Comparison of ENCODE assay signal across 1 cellular context in the genomic region with DNA sequence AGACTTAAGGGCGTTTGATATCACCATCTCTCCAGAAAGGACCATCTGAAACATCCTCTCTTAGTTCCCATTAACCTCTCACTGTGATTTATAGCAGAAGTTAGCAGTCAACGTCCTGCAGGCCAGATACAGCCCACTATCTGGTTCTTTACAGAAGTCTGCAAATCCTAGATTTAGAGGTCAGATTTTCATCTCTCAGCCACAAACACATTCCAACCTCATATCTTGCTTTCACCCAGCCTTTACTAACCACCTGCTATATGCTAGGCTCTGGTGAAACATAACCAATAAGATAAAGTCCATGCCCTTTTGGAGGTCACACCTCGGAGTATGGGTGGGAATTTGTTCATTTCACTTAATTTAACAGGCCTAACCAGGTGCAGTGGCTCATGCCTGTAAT.
TF ChIP-seq lines count a peak whose summit lies in the region.

No MANE protein-coding gene starts in this region.

TF ChIP-seq in K562, 482 proteins besides CTCF, POLR2A, EP300 and RAD21 (continued from another document and continues in another):
- TF ChIP-seq, protein P1, sequence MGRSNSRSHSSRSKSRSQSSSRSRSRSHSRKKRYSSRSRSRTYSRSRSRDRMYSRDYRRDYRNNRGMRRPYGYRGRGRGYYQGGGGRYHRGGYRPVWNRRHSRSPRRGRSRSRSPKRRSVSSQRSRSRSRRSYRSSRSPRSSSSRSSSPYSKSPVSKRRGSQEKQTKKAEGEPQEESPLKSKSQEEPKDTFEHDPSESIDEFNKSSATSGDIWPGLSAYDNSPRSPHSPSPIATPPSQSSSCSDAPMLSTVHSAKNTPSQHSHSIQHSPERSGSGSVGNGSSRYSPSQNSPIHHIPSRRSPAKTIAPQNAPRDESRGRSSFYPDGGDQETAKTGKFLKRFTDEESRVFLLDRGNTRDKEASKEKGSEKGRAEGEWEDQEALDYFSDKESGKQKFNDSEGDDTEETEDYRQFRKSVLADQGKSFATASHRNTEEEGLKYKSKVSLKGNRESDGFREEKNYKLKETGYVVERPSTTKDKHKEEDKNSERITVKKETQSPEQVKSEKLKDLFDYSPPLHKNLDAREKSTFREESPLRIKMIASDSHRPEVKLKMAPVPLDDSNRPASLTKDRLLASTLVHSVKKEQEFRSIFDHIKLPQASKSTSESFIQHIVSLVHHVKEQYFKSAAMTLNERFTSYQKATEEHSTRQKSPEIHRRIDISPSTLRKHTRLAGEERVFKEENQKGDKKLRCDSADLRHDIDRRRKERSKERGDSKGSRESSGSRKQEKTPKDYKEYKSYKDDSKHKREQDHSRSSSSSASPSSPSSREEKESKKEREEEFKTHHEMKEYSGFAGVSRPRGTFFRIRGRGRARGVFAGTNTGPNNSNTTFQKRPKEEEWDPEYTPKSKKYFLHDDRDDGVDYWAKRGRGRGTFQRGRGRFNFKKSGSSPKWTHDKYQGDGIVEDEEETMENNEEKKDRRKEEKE (IDR thresholded peaks at IDR 0.05; ENCODE audit: borderline replicate concordance in 1 of 2, control insufficient read depth in 1 of 2, low read depth in 2 of 2, low read length in 1 of 2), result no peak
- TF ChIP-seq NR3C1 (CRISPR knock-in tag; IDR thresholded peaks at IDR 0.05) (no peak), ELF2 (CRISPR knock-in tag; IDR thresholded peaks at IDR 0.05) (no peak), CCAR2 (IDR thresholded peaks at IDR 0.05; ENCODE audit: low read depth, low read length) (no peak), CC2D1A (IDR thresholded peaks at IDR 0.05) (peak; percentile 49; the same call in 1 of the 2 replicates), ZBTB7A (IDR thresholded peaks at IDR 0.05; ENCODE audit: borderline replicate concordance, control insufficient read depth, low read depth, low read length) (no peak), MEIS2 (IDR thresholded peaks at IDR 0.05; ENCODE audit: partially characterized antibody) (peak; percentile 97), ADNP (tag; IDR thresholded peaks at IDR 0.05) (peak; percentile 45; the same call in 1 of the 2 replicates), NFYB (IDR thresholded peaks at IDR 0.05; ENCODE audit: extremely low read depth, insufficient read length) (no peak), YBX1 (IDR thresholded peaks at IDR 0.05) (no peak), POLR2B (IDR thresholded peaks at IDR 0.05; ENCODE audit: low read depth, partially characterized antibody) (no peak), RUNX1 (IDR thresholded peaks at IDR 0.05; ENCODE audit: low read depth) (no peak), ZNF507 (tag; conservative IDR thresholded peaks at IDR 0.05) (no peak), SNAPC5 (CRISPR knock-in tag; IDR thresholded peaks at IDR 0.05) (no peak), PCBP1 (IDR thresholded peaks at IDR 0.05; ENCODE audit: low read depth, low read length, poor library complexity, severe bottlenecking) (no peak), KHSRP (IDR thresholded peaks at IDR 0.05) (no peak; the same call in 1 of the 2 replicates), BCL6 (CRISPR knock-in tag; IDR thresholded peaks at IDR 0.05) (peak; percentile 77), ZNF3 (CRISPR knock-in tag; IDR thresholded peaks at IDR 0.05) (no peak), ZEB2 (IDR thresholded peaks at IDR 0.05) (peak; percentile 58; the same call in 1 of the 2 replicates), PPARD (CRISPR knock-in tag; IDR thresholded peaks at IDR 0.05) (no peak), SMC3 (conservative IDR thresholded peaks at IDR 0.05; ENCODE audit: insufficient read depth, low read depth, low read length) (no peak), CEBPB (tag; IDR thresholded peaks at IDR 0.05) (no peak), ZNF717 (CRISPR knock-in tag; IDR thresholded peaks at IDR 0.05) (no peak), ZNF23 (CRISPR knock-in tag; IDR thresholded peaks at IDR 0.05) (no peak), U2AF2 (optimal IDR thresholded peaks at IDR 0.05; ENCODE audit: low read depth, low read length) (no peak), NR1H2 (CRISPR knock-in tag; IDR thresholded peaks at IDR 0.05) (no peak), KAT7 (CRISPR knock-in tag; IDR thresholded peaks at IDR 0.05; ENCODE audit: borderline replicate concordance) (no peak), DEAF1 (CRISPR knock-in tag; IDR thresholded peaks at IDR 0.05) (no peak), ELF1 (tag; IDR thresholded peaks at IDR 0.05) (no peak), ZNF316 (IDR thresholded peaks at IDR 0.05) (no peak), ZNF232 (CRISPR knock-in tag; IDR thresholded peaks at IDR 0.05) (no peak), PCBP2 (IDR thresholded peaks at IDR 0.05; ENCODE audit: low read depth, low read length, poor library complexity, severe bottlenecking) (no peak), FOXP4 (CRISPR knock-in tag; IDR thresholded peaks at IDR 0.05; ENCODE audit: borderline replicate concordance) (no peak)
- TF ChIP-seq, protein P2, sequence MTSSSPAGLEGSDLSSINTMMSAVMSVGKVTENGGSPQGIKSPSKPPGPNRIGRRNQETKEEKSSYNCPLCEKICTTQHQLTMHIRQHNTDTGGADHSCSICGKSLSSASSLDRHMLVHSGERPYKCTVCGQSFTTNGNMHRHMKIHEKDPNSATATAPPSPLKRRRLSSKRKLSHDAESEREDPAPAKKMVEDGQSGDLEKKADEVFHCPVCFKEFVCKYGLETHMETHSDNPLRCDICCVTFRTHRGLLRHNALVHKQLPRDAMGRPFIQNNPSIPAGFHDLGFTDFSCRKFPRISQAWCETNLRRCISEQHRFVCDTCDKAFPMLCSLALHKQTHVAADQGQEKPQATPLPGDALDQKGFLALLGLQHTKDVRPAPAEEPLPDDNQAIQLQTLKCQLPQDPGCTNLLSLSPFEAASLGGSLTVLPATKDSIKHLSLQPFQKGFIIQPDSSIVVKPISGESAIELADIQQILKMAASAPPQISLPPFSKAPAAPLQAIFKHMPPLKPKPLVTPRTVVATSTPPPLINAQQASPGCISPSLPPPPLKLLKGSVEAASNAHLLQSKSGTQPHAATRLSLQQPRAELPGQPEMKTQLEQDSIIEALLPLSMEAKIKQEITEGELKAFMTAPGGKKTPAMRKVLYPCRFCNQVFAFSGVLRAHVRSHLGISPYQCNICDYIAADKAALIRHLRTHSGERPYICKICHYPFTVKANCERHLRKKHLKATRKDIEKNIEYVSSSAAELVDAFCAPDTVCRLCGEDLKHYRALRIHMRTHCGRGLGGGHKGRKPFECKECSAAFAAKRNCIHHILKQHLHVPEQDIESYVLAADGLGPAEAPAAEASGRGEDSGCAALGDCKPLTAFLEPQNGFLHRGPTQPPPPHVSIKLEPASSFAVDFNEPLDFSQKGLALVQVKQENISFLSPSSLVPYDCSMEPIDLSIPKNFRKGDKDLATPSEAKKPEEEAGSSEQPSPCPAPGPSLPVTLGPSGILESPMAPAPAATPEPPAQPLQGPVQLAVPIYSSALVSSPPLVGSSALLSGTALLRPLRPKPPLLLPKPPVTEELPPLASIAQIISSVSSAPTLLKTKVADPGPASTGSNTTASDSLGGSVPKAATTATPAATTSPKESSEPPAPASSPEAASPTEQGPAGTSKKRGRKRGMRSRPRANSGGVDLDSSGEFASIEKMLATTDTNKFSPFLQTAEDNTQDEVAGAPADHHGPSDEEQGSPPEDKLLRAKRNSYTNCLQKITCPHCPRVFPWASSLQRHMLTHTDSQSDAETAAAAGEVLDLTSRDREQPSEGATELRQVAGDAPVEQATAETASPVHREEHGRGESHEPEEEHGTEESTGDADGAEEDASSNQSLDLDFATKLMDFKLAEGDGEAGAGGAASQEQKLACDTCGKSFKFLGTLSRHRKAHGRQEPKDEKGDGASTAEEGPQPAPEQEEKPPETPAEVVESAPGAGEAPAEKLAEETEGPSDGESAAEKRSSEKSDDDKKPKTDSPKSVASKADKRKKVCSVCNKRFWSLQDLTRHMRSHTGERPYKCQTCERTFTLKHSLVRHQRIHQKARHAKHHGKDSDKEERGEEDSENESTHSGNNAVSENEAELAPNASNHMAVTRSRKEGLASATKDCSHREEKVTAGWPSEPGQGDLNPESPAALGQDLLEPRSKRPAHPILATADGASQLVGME (CRISPR knock-in tag; IDR thresholded peaks at IDR 0.05), result 0 out of 2 replicates have a peak, but pooled peaks have one; percentile 39
- TF ChIP-seq, protein P3, sequence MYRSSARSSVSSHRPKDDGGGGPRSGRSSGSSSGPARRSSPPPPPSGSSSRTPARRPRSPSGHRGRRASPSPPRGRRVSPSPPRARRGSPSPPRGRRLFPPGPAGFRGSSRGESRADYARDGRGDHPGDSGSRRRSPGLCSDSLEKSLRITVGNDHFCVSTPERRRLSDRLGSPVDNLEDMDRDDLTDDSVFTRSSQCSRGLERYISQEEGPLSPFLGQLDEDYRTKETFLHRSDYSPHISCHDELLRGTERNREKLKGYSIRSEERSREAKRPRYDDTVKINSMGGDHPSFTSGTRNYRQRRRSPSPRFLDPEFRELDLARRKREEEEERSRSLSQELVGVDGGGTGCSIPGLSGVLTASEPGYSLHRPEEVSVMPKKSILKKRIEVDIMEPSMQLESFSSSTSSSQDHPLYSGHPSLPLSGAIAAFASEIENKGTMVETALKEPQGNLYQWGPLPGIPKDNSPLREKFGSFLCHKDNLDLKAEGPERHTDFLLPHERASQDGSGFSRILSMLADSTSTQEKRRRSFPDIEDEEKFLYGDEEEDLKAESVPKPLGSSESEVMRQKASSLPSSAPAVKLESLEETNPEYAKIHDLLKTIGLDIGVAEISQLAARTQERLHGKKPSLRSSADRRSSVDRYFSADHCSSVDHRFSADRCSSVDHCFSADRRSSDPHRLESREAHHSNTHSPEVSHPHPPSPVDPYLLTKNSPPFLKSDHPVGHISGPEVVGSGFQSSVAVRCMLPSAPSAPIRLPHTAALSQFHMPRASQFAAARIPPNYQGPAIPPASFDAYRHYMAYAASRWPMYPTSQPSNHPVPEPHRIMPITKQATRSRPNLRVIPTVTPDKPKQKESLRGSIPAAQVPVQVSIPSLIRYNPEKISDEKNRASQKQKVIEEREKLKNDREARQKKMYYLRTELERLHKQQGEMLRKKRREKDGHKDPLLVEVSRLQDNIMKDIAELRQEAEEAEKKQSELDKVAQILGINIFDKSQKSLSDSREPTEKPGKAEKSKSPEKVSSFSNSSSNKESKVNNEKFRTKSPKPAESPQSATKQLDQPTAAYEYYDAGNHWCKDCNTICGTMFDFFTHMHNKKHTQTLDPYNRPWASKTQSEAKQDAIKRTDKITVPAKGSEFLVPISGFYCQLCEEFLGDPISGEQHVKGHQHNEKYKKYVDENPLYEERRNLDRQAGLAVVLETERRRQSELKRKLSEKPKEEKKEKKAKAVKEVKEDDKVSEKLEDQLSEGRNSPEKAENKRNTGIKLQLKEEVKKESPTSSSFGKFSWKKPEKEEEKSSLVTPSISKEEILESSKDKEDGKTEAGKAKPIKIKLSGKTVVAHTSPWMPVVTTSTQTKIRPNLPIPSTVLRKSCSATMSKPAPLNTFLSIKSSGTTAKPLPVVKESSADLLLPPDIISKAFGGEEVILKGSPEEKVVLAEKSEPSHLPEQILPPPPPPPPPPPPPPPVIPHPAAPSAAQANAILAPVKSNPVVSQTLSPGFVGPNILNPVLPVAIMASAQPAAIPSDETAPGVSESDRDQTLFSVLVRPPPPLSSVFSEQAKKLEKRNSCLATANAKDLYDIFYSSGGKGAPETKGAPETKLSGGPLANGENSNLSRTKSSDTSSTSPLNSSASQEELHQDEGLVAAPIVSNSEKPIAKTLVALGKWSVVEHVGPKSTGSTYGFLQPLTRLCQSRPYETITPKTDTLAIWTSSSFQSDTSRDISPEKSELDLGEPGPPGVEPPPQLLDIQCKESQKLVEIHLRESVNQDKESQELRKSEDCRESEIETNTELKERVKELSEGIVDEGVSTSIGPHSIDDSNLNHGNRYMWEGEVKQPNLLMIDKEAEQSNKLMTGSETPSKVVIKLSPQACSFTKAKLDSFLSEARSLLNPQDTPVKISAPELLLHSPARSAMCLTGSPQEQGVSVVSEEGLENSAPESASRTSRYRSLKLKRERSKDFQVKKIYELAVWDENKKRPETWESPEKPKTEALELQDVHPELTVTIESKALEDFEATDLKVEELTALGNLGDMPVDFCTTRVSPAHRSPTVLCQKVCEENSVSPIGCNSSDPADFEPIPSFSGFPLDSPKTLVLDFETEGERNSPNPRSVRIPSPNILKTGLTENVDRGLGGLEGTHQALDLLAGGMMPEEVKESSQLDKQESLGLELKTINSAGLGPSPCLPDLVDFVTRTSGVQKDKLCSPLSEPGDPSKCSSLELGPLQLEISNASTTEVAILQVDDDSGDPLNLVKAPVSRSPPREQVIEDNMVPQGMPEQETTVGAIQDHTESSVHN (IDR thresholded peaks at IDR 0.05; ENCODE audit: borderline replicate concordance in 1 of 2, low read depth in 1 of 2), result no peak
